Comparison of ENCODE assay signal across 1 cellular context in genomic region chr11:114551060-114551459, GRCh38.
TF ChIP-seq lines count a peak whose summit lies in the region.

No MANE protein-coding gene starts in this region.

TF ChIP-seq in GM23338, 12 proteins besides CTCF, POLR2A, EP300 and RAD21 (continued from another document):
- TF ChIP-seq EZH2phosphoT487 (IDR thresholded peaks at IDR 0.05; ENCODE audit: unreplicated experiment) (no peak), STAT1 (IDR thresholded peaks at IDR 0.05; ENCODE audit: unreplicated experiment) (no peak), ZNF331 (CRISPR knock-in tag; IDR thresholded peaks at IDR 0.05; ENCODE audit: low read depth) (no peak), ETS1 (IDR thresholded peaks at IDR 0.05) (no peak), JUNB (IDR thresholded peaks at IDR 0.05; ENCODE audit: unreplicated experiment) (no peak), ZNF114 (CRISPR knock-in tag; IDR thresholded peaks at IDR 0.05) (no peak), REST (IDR thresholded peaks at IDR 0.05; ENCODE audit: unreplicated experiment) (no peak), POLR2AphosphoS5 (IDR thresholded peaks at IDR 0.05; ENCODE audit: low read depth) (no peak), EZH2 (IDR thresholded peaks at IDR 0.05; ENCODE audit: low read depth, unreplicated experiment) (no peak), NANOG (IDR thresholded peaks at IDR 0.05; ENCODE audit: borderline replicate concordance) (no peak)
